ENCODE assay signal across 24 cellular contexts in genomic region chrX:12332786-12333347, GRCh38.
DNase-seq lines count a peak whose midpoint lies in the region; ATAC-seq, FAIRE-seq and TF ChIP-seq lines count a peak whose summit lies in the region.
"Had no signal": no experiment of that assay in that cellular context is flagged by ENCODE, and none has a peak within 500 bp of the region (broad histone marks: within the 10 kb centered on the region; RNA-seq: fewer than 3 reads in every experiment).

No MANE protein-coding gene starts in this region.

- H3K4me3 ChIP-seq in endothelial cell of umbilical vein (replicated peaks in 1 of 3; ENCODE audit: insufficient read depth in 1 of 3, low read depth in 1 of 3, low read length in 3 of 3) (no peak overlapping the region), coronary artery (no peak overlapping the region), psoas muscle (no peak overlapping the region)
- H3K4me3 ChIP-seq: BLaER1, GM23248, SJCRH30 had no signal

- CTCF ChIA-PET in endothelial cell of umbilical vein (lab: Charles Lee), result no interaction called here

- 39 to 65% (median 55%) methylated on average over 3 of the region's 3 CpGs for WGBS in psoas muscle, 3 donors

- intact Hi-C loops in endothelial cell of umbilical vein (cut with micrococcal nuclease) (loop anchor here (10.0 kb wide), 1 partner anchor 232 kb away; no protein-coding TSS in a partner anchor), psoas muscle (cut with DNase I) (no loop called here)

- H3K4me2 ChIP-seq in endothelial cell of umbilical vein (ENCODE audit: insufficient read depth, low read length), result no peak overlapping the region
- H3K4me2 ChIP-seq: BLaER1 had no signal

- no peaks in the 10 kb centered on the region for H3K79me2 ChIP-seq in endothelial cell of umbilical vein (ENCODE audit: control insufficient read depth, insufficient read depth, low read length)

- H3K9me1 ChIP-seq in endothelial cell of umbilical vein (replicated peaks; ENCODE audit: control insufficient read depth, extremely low read depth, insufficient read depth, low read length), result no peaks in the 10 kb centered on the region

- no peaks in the 10 kb centered on the region for H3K27me3 ChIP-seq in endothelial cell of umbilical vein (ENCODE audit: control insufficient read depth in 2 of 2, insufficient read depth in 2 of 2, low read length in 2 of 2)
- no peaks in the 10 kb centered on the region for H3K27me3 ChIP-seq in psoas muscle (ENCODE audit: insufficient read depth in 3 of 3, low read length in 2 of 3)
- H3K27me3 ChIP-seq: SJCRH30 had no signal

- H3K27ac ChIP-seq in endothelial cell of umbilical vein (ENCODE audit: insufficient read depth, low read depth, low read length) (no peak overlapping the region), coronary artery (no peak overlapping the region), psoas muscle (no peak overlapping the region)
- H3K27ac ChIP-seq: BLaER1, GM23248, SJCRH30 had no signal

- no peak for TF ChIP-seq POLR2A in endothelial cell of umbilical vein (IDR thresholded peaks at IDR 0.05; ENCODE audit: low read depth, low read length)

- dilution Hi-C loops in endothelial cell of umbilical vein (cut with MboI; ENCODE audit: extremely low pct_ligation_motif_present, low sequenced_read_pairs), result no loop called here

- H3K36me3 ChIP-seq in endothelial cell of umbilical vein (ENCODE audit: control insufficient read depth in 2 of 2, extremely low read depth in 1 of 2, insufficient read depth in 2 of 2, low read length in 2 of 2), result no peaks in the 10 kb centered on the region
- H3K36me3 ChIP-seq in psoas muscle (ENCODE audit: insufficient read depth in 1 of 2, low read depth in 1 of 2), result no peaks in the 10 kb centered on the region
- H3K36me3 ChIP-seq: BLaER1, SJCRH30 had no signal

- no peaks in the 10 kb centered on the region for H3K4me1 ChIP-seq in endothelial cell of umbilical vein (ENCODE audit: control insufficient read depth, extremely low read depth, insufficient read depth, low read length)
- H3K4me1 ChIP-seq in psoas muscle, result no peaks in the 10 kb centered on the region
- H3K4me1 ChIP-seq: BLaER1, SJCRH30 had no signal

- no TSS peak for BruUV-seq in endothelial cell of umbilical vein (replicated peaks; lab: Mats Ljungman, UMichigan)

- H3K9ac ChIP-seq in endothelial cell of umbilical vein (replicated peaks; ENCODE audit: extremely low read depth, insufficient read depth, low read length), result no peak overlapping the region
- H3K9ac ChIP-seq: BLaER1, GM23248 had no signal

- H3K9me3 ChIP-seq in endothelial cell of umbilical vein (replicated peaks; ENCODE audit: control insufficient read depth, insufficient read depth, low read length) (no peaks in the 10 kb centered on the region), psoas muscle (no peaks in the 10 kb centered on the region)
- H3K9me3 ChIP-seq: BLaER1, SJCRH30 had no signal

- DNase-seq in EL (peak; percentile 13), NCI-H446 treated with DMSO at 0.1 percent for 48 hours (lab: John Stamatoyannopoulos, UW) (peak; percentile 44), NOMO-1 (lab: John Stamatoyannopoulos, UW; ENCODE audit: unreplicated experiment in 2 of 2) (peak; percentile 15 to 45), endothelial cell of umbilical vein (ENCODE audit: low read depth, low spot score) (no peak), coronary artery (ENCODE audit: low spot score) (no peak), psoas muscle (no peak), LoVo (ENCODE audit: low spot score) (no peak)
- DNase-seq: CD4-positive, CD25-positive, alpha-beta regulatory T cell; DMS79; GM23248; H7; IMR-90; KG1; MM.1S; NCI-H1694; NCI-H2029 treated with DMSO at 0.1 percent for 48 hours; NCI-H226; NCI-H510A treated with DMSO at 0.1 percent for 48 hours; SJCRH30; T-helper 17 cell had no signal

- ATAC-seq in GM21423 (IDR thresholded peaks at IDR 0.05; ENCODE audit: unreplicated experiment), result no peak
- no peak for ATAC-seq in psoas muscle
- ATAC-seq: SK-N-SH treated with all-trans-retinoic acid at 6 μM for 48 hours, T-helper 17 cell had no signal

- H4K20me1 ChIP-seq in endothelial cell of umbilical vein (replicated peaks; ENCODE audit: control insufficient read depth, extremely low read depth, insufficient read depth, low read length), result no peaks in the 10 kb centered on the region

- no peak overlapping the region for H2AFZ ChIP-seq in endothelial cell of umbilical vein (ENCODE audit: low read depth, low read length)
- H2AFZ ChIP-seq: GM23248 had no signal

- peak; percentile 18 for FAIRE-seq in endothelial cell of umbilical vein (lab: Jason Lieb, UNC)
- FAIRE-seq: GM18507 had no signal

- POLR2A ChIA-PET in endothelial cell of umbilical vein (lab: Charles Lee), result interaction anchor here (0.6 kb wide), 1 partner anchor 342 kb away, joined by 9 read pairs; no protein-coding TSS in a partner anchor

- TF ChIP-seq CTCF in endothelial cell of umbilical vein (IDR thresholded peaks at IDR 0.05; ENCODE audit: extremely low read depth in 1 of 2, insufficient read depth in 1 of 2, low read depth in 1 of 2, low read length in 2 of 2) (no peak), coronary artery (IDR thresholded peaks at IDR 0.05) (no peak), psoas muscle (IDR thresholded peaks at IDR 0.05) (no peak)

TF ChIP-seq in endothelial cell of umbilical vein, 7 proteins besides CTCF, POLR2A, EP300 and RAD21:
- no peak for TF ChIP-seq FOS (IDR thresholded peaks at IDR 0.05; ENCODE audit: borderline replicate concordance, insufficient read depth, low read length)
- no peak for TF ChIP-seq JUN (IDR thresholded peaks at IDR 0.05; ENCODE audit: borderline replicate concordance, insufficient read depth, insufficient read length, low read depth)
- TF ChIP-seq POLR2AphosphoS5 (IDR thresholded peaks at IDR 0.05; ENCODE audit: insufficient read depth, low read depth, low read length), result no peak
- no peak for TF ChIP-seq MYC (IDR thresholded peaks at IDR 0.05; ENCODE audit: low read depth, low read length)
- TF ChIP-seq GATA2 (IDR thresholded peaks at IDR 0.05; ENCODE audit: insufficient read depth, insufficient read length, low read depth, low read length), result no peak
- no peak for TF ChIP-seq EZH2 (IDR thresholded peaks at IDR 0.05; ENCODE audit: borderline replicate concordance, low read depth, low read length, severe bottlenecking)
- no peak for TF ChIP-seq MAX (IDR thresholded peaks at IDR 0.05; ENCODE audit: insufficient read depth, insufficient read length)
TF ChIP-seq in endothelial cell of umbilical vein: peak in this region for 0.

Comparison
In these comparisons a context has a peak if more than half of its experiments do, and no peak if none do; other contexts are left out.
1. DNase-seq: peak in EL (single experiment), NCI-H446 treated with DMSO at 0.1 percent for 48 hours (single experiment) and NOMO-1 (2 of 2); none in endothelial cell of umbilical vein (single experiment), coronary artery (single experiment), psoas muscle (0 of 2) and LoVo (single experiment).